In genomic region chr12:64824130-64824499, GRCh38 we compare ENCODE assay signal across 8 cellular contexts. TPM values are rescaled to one million over a fixed set of nuclear protein-coding genes. Genes with fewer than 3 reads are reported as not detected.
DNase-seq lines count a peak whose midpoint lies in the region; ATAC-seq, FAIRE-seq and TF ChIP-seq lines count a peak whose summit lies in the region.

No MANE protein-coding gene starts in this region.

- H3K9me3 ChIP-seq in small intestine (ENCODE audit: control insufficient read depth, low read depth), result no peaks in the 10 kb centered on the region

- H3K9me3 Mint-ChIP-seq in effector memory CD8-positive, alpha-beta T cell, result no peaks in the 10 kb centered on the region
- peaks cover 3% of the 10 kb centered on the region for H3K9me3 Mint-ChIP-seq in osteocyte (ENCODE audit: unreplicated experiment)

- TF ChIP-seq CTCF in GM12875 (IDR thresholded peaks at IDR 0.05; ENCODE audit: borderline replicate concordance, insufficient read depth, low read depth, low read length) (no peak), HL-60 (IDR thresholded peaks at IDR 0.05; ENCODE audit: insufficient read depth, low read length) (no peak), osteocyte (IDR thresholded peaks at IDR 0.05) (no peak)

- H3K36me3 Mint-ChIP-seq in effector memory CD8-positive, alpha-beta T cell (ENCODE audit: insufficient read depth), result no peaks in the 10 kb centered on the region
- H3K36me3 Mint-ChIP-seq in osteocyte (ENCODE audit: unreplicated experiment), result no peaks in the 10 kb centered on the region

- H3K27ac ChIP-seq in HL-60 (replicated peaks), result no peak overlapping the region
- H3K27ac ChIP-seq in small intestine (ENCODE audit: low read depth in 1 of 2, low read length in 1 of 2), result no peak overlapping the region

- peaks cover 0 to 8% of the 10 kb centered on the region in 2 donors for H3K4me1 ChIP-seq in small intestine (ENCODE audit: control insufficient read depth in 2 of 2, insufficient read depth in 1 of 2, low read depth in 1 of 2, low read length in 1 of 2)

- FAIRE-seq in small intestine (lab: Jason Lieb, UNC), result no peak

- ATAC-seq in effector memory CD8-positive, alpha-beta T cell (replicated peaks), result peak; percentile 7
- ATAC-seq in GM21526 (IDR thresholded peaks at IDR 0.05; ENCODE audit: low FRiP score, unreplicated experiment) (no peak), GM21576 (IDR thresholded peaks at IDR 0.05; ENCODE audit: unreplicated experiment) (no peak)

- H3K27me3 Mint-ChIP-seq in effector memory CD8-positive, alpha-beta T cell, result peaks cover 61 to 71% of the 10 kb centered on the region in 2 donors
- H3K27me3 Mint-ChIP-seq in osteocyte (ENCODE audit: unreplicated experiment), result peaks cover 66% of the 10 kb centered on the region

- H3K27ac Mint-ChIP-seq in effector memory CD8-positive, alpha-beta T cell, result no peak overlapping the region
- no peak overlapping the region for H3K27ac Mint-ChIP-seq in osteocyte (ENCODE audit: unreplicated experiment)

- H3K4me1 Mint-ChIP-seq in effector memory CD8-positive, alpha-beta T cell (ENCODE audit: low read depth in 2 of 2), result peaks cover 13 to 15% of the 10 kb centered on the region in 2 donors
- H3K4me1 Mint-ChIP-seq in osteocyte (ENCODE audit: unreplicated experiment), result peaks cover 23% of the 10 kb centered on the region

- H3K27me3 ChIP-seq in HL-60 (ENCODE audit: insufficient read depth, poor library complexity, severe bottlenecking) (peaks cover 54% of the 10 kb centered on the region), small intestine (ENCODE audit: control insufficient read depth in 2 of 2, insufficient read depth in 2 of 2, low read length in 2 of 2) (peaks cover 5 to 18% of the 10 kb centered on the region in 2 donors)

- H3K36me3 ChIP-seq in small intestine (ENCODE audit: control insufficient read depth in 2 of 2, insufficient read depth in 2 of 2, low read length in 2 of 2), result no peaks in the 10 kb centered on the region

- H3K4me3 ChIP-seq in GM12875 (ENCODE audit: low read depth, low read length) (peak overlapping the region; percentile 48), HL-60 (replicated peaks; ENCODE audit: insufficient read depth, low read length) (peak overlapping the region; percentile 57), small intestine (ENCODE audit: low read depth in 1 of 2, low read length in 2 of 2) (peak overlapping the region in 1 of 2 donors; percentile 53)

- DNase-seq in HL-60 (ENCODE audit: low read depth in 1 of 2, low spot score in 1 of 2), result no peak
- no peak for DNase-seq in effector memory CD8-positive, alpha-beta T cell
- DNase-seq in osteocyte (ENCODE audit: extremely low spot score, unreplicated experiment), result no peak
- no peak for DNase-seq in AG08396 (ENCODE audit: low spot score)
- DNase-seq in small intestine, result no peak

- 3 to 4% (median 3%) methylated on average over 16 of the region's 16 CpGs for WGBS in small intestine, 3 donors

- peak overlapping the region; percentile 81 to 82 for H3K4me3 Mint-ChIP-seq in effector memory CD8-positive, alpha-beta T cell
- peak overlapping the region; percentile 70 for H3K4me3 Mint-ChIP-seq in osteocyte (ENCODE audit: unreplicated experiment)

RNA-seq across cellular contexts. Expression of gene TBC1D30, which starts 0.3 kb away (rescaled TPM):
- total RNA-seq in osteocyte, result 1.2 and 2.0 TPM in 2 replicates
- polyA plus RNA-seq in small intestine, result 1 to 10 TPM; 2.2 to 7.7 (median 4.7) TPM
